In genomic region chr12:12704593-12705230, GRCh38 we compare ENCODE assay signal across 8 cellular contexts. TPM values are rescaled to one million over a fixed set of nuclear protein-coding genes. Genes with fewer than 3 reads are reported as not detected.
A peak's percentile ranks its signal among the peaks of the same experiment; 100 is the strongest.
DNase-seq lines count a peak whose midpoint lies in the region; ATAC-seq, FAIRE-seq and TF ChIP-seq lines count a peak whose summit lies in the region.

No MANE protein-coding gene starts in this region.

- H3K4me3 Mint-ChIP-seq in WTC11, result no peak overlapping the region

- ATAC-seq in HG03135 (IDR thresholded peaks at IDR 0.05; ENCODE audit: unreplicated experiment), result peak; percentile 69
- ATAC-seq in WTC11, result peak; percentile 98
- peak; percentile 99 for ATAC-seq in foreskin keratinocyte
- no peak for ATAC-seq in GM21515 (IDR thresholded peaks at IDR 0.05; ENCODE audit: unreplicated experiment)

- no peak overlapping the region for H3K4me3 ChIP-seq in BE2C (ENCODE audit: low read depth, low read length)

- no peaks in the 10 kb centered on the region for H3K36me3 Mint-ChIP-seq in WTC11

- peak; percentile 97 for FAIRE-seq in GM12891 (lab: Jason Lieb, UNC)

- H3K27ac Mint-ChIP-seq in WTC11, result no peak overlapping the region

- CTCF ChIA-PET in WTC11 (lab: Charles Lee), result interaction anchor here (0.6 to 1.1 kb wide), 8 partner anchors 11 to 1047 kb away, joined by 3 to 6 read pairs (median 3); partner anchors contain the start of gene MANSC1

- no peaks in the 10 kb centered on the region for H3K9me3 Mint-ChIP-seq in WTC11

- no peaks in the 10 kb centered on the region for H3K9me3 ChIP-seq in BE2C

- POLR2A ChIA-PET in WTC11 (lab: Charles Lee), result no interaction called here

- no peaks in the 10 kb centered on the region for H3K36me3 ChIP-seq in BE2C

- H3K27me3 Mint-ChIP-seq in WTC11 (ENCODE audit: low read depth), result no peaks in the 10 kb centered on the region

- H3K4me1 ChIP-seq in BE2C, result peaks cover 4% of the 10 kb centered on the region; the same call in 1 of the 2 replicates
- no peaks in the 10 kb centered on the region for H3K4me1 ChIP-seq in foreskin keratinocyte

- no peaks in the 10 kb centered on the region for H3K27me3 ChIP-seq in BE2C
- H3K27me3 ChIP-seq in foreskin keratinocyte, result no peaks in the 10 kb centered on the region

- DNase-seq in BE2C (peak; percentile 70), GM12891 (ENCODE audit: insufficient read length, low spot score) (no peak), NCI-H2196 treated with DMSO at 0.1 percent for 48 hours (lab: John Stamatoyannopoulos, UW; ENCODE audit: unreplicated experiment) (peak; percentile 50), WTC11 (ENCODE audit: low spot score) (peak; percentile 38), foreskin keratinocyte (peak in 1 of 2 donors; percentile 81), nucleus accumbens (lab: John Stamatoyannopoulos, UW) (peak in 40 of 56 donors; percentile 10 to 79 (median 44))

- no peak overlapping the region for H3K27ac ChIP-seq in foreskin keratinocyte

- TF ChIP-seq CTCF in BE2C (IDR thresholded peaks at IDR 0.05; ENCODE audit: low read depth, low read length), result peak; percentile 100
- peak; percentile 70 for TF ChIP-seq CTCF in WTC11 (IDR thresholded peaks at IDR 0.05)
- TF ChIP-seq CTCF in foreskin keratinocyte (conservative IDR thresholded peaks at IDR 0.05), result peak; percentile 100

- peaks cover 18% of the 10 kb centered on the region for H3K4me1 Mint-ChIP-seq in WTC11

- no peak for TF ChIP-seq POLR2A in GM12891 (IDR thresholded peaks at IDR 0.05; ENCODE audit: low read depth, low read length)

TF ChIP-seq in GM12891, 5 proteins besides CTCF, POLR2A, EP300 and RAD21:
- TF ChIP-seq POU2F2 (IDR thresholded peaks at IDR 0.05; ENCODE audit: low read depth, low read length), result 0 out of 2 replicates have a peak, but pooled peaks have one; percentile 54
- TF ChIP-seq POLR2AphosphoS5 (IDR thresholded peaks at IDR 0.05; ENCODE audit: low read depth, low read length), result no peak
- no peak for TF ChIP-seq TAF1 (IDR thresholded peaks at IDR 0.05; ENCODE audit: low read depth, low read length)

TF ChIP-seq in WTC11, 78 proteins besides CTCF, POLR2A, EP300 and RAD21:
- peak; percentile 39; the same call in 1 of the 2 replicates for TF ChIP-seq TEAD1 (CRISPR knock-in tag; IDR thresholded peaks at IDR 0.05)
- TF ChIP-seq MXD4 (CRISPR knock-in tag; IDR thresholded peaks at IDR 0.05; ENCODE audit: borderline replicate concordance), result no peak
- TF ChIP-seq CDX4 (CRISPR knock-in tag; IDR thresholded peaks at IDR 0.05; ENCODE audit: borderline replicate concordance), result no peak
- TF ChIP-seq ZNF317 (CRISPR knock-in tag; IDR thresholded peaks at IDR 0.05; ENCODE audit: borderline replicate concordance, low read depth), result no peak
- TF ChIP-seq NR2C2 (CRISPR knock-in tag; IDR thresholded peaks at IDR 0.05), result no peak
- TF ChIP-seq ZNF232 (CRISPR knock-in tag; IDR thresholded peaks at IDR 0.05), result no peak
- no peak for TF ChIP-seq MYBL2 (CRISPR knock-in tag; IDR thresholded peaks at IDR 0.05)
- no peak for TF ChIP-seq TCF7 (CRISPR knock-in tag; IDR thresholded peaks at IDR 0.05; ENCODE audit: low read depth)
- 0 out of 2 replicates have a peak, but pooled peaks have one; percentile 47 for TF ChIP-seq ZNF281 (CRISPR knock-in tag; IDR thresholded peaks at IDR 0.05)
- TF ChIP-seq GRHL2 (CRISPR knock-in tag; IDR thresholded peaks at IDR 0.05; ENCODE audit: insufficient replicate concordance, severe bottlenecking), result no peak
- TF ChIP-seq ZMAT4 (CRISPR knock-in tag; IDR thresholded peaks at IDR 0.05), result no peak
- no peak for TF ChIP-seq CBFB (CRISPR knock-in tag; IDR thresholded peaks at IDR 0.05; ENCODE audit: low read depth)
- TF ChIP-seq SP1 (CRISPR knock-in tag; conservative IDR thresholded peaks at IDR 0.05), result peak; percentile 44; the same call in 1 of the 2 replicates
- no peak for TF ChIP-seq IRF2 (CRISPR knock-in tag; IDR thresholded peaks at IDR 0.05; ENCODE audit: borderline replicate concordance, low read depth)
- TF ChIP-seq ZBTB21 (CRISPR knock-in tag; IDR thresholded peaks at IDR 0.05; ENCODE audit: borderline replicate concordance), result no peak
- TF ChIP-seq NFATC4 (CRISPR knock-in tag; IDR thresholded peaks at IDR 0.05), result no peak
TF ChIP-seq in WTC11: peak in this region for 3.

RNA-seq across cellular contexts. Expression of gene GPR19, which starts 8.7 kb away (rescaled TPM):
- polyA plus RNA-seq in BE2C (2012; ENCODE audit: insufficient read depth, insufficient read length, low read depth), result 5.6 TPM
- polyA plus RNA-seq in GM12891 (2012; ENCODE audit: low read depth, missing spikeins), result 1.4 TPM
- total RNA-seq in WTC11 (2021) (10.4 to 16.4 TPM (median 14.2 TPM) in 3 replicates), foreskin keratinocyte (0.60 and 0.68 TPM in 2 replicates)
- polyA plus RNA-seq in foreskin keratinocyte, result 0.36 and 0.51 TPM in 2 replicates

RNA-seq across cellular contexts. Expression of gene CDKN1B, which starts 12.5 kb away (rescaled TPM):
- polyA plus RNA-seq in BE2C (2012; ENCODE audit: insufficient read depth, insufficient read length, low read depth), result 105 TPM
- 11.8 TPM for polyA plus RNA-seq in GM12891 (2012; ENCODE audit: low read depth, missing spikeins)
- 34.2 to 38.4 TPM (median 34.8 TPM) in 3 replicates for total RNA-seq in WTC11 (2021)
- 14.0 and 15.6 TPM in 2 replicates for total RNA-seq in foreskin keratinocyte
- 7.3 and 9.1 TPM in 2 replicates for polyA plus RNA-seq in foreskin keratinocyte
